10 cellular contexts compared by ENCODE assay signal in the genomic region with DNA sequence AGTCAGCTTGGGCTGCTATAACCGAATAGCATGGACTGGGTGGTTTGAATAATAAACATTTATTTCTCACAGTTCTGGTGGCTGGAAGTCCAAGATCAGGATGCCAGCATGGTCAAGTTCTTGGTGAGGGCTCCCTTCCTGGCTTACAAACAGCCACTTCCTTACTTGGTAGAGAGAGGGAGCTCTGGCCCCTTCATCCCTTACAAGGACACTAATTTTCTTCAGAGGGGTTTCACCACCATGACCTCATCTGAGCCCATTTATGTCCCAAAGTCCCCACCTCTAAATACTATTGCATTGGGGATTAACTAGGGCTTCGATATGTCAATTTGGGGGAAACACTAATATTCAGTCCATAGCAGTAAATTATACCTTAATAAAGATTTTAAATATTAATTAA.
DNase-seq lines count a peak whose midpoint lies in the region; ATAC-seq and TF ChIP-seq lines count a peak whose summit lies in the region.
"Had no signal": no experiment of that assay in that cellular context is flagged by ENCODE, and none has a peak within 500 bp of the region (broad histone marks: within the 10 kb centered on the region; RNA-seq: fewer than 3 reads in every experiment).

No MANE protein-coding gene starts in this region.

- TF ChIP-seq CTCF in GM12865 (IDR thresholded peaks at IDR 0.05; ENCODE audit: insufficient read depth, low read depth, low read length, missing control alignments) (peak; percentile 48), LNCAP (IDR thresholded peaks at IDR 0.05) (peak; percentile 38; the same call in 1 of the 2 replicates), fibroblast of pulmonary artery (IDR thresholded peaks at IDR 0.05; ENCODE audit: low read length, missing control alignments) (peak; percentile 54)

- DNase-seq in GM12865 (ENCODE audit: low read depth) (peak; percentile 60), fibroblast of pulmonary artery (ENCODE audit: low read depth) (peak; percentile 39), cerebellar cortex (ENCODE audit: low spot score) (no peak), T-cell (no peak), mucosa of gallbladder (ENCODE audit: low spot score) (no peak)
- no peak for DNase-seq in activated naive CD4-positive, alpha-beta T cell treated with anti-CD3 and anti-CD28 coated beads for 36 hours

- H3K27me3 Mint-ChIP-seq in activated naive CD4-positive, alpha-beta T cell treated with anti-CD3 and anti-CD28 coated beads for 36 hours (ENCODE audit: low read depth): peaks cover 2% of the 10 kb centered on the region
- no peaks in the 10 kb centered on the region for H3K27me3 Mint-ChIP-seq in T-cell
- H3K27me3 Mint-ChIP-seq: brain had no signal

- H3K4me1 Mint-ChIP-seq in activated naive CD4-positive, alpha-beta T cell treated with anti-CD3 and anti-CD28 coated beads for 36 hours (ENCODE audit: low read depth): no peaks in the 10 kb centered on the region
- H3K4me1 Mint-ChIP-seq in T-cell: peaks cover 0 to 7% (median 3%) of the 10 kb centered on the region in 3 donors

- H3K9me3 Mint-ChIP-seq in activated naive CD4-positive, alpha-beta T cell treated with anti-CD3 and anti-CD28 coated beads for 36 hours: no peaks in the 10 kb centered on the region
- no peaks in the 10 kb centered on the region for H3K9me3 Mint-ChIP-seq in T-cell

- no peaks in the 10 kb centered on the region for H3K36me3 Mint-ChIP-seq in activated naive CD4-positive, alpha-beta T cell treated with anti-CD3 and anti-CD28 coated beads for 36 hours (ENCODE audit: low read depth)
- no peaks in the 10 kb centered on the region for H3K36me3 Mint-ChIP-seq in T-cell
- H3K36me3 Mint-ChIP-seq: brain had no signal

- H3K4me3 Mint-ChIP-seq in activated naive CD4-positive, alpha-beta T cell treated with anti-CD3 and anti-CD28 coated beads for 36 hours: no peak overlapping the region
- no peak overlapping the region for H3K4me3 Mint-ChIP-seq in T-cell
- H3K4me3 Mint-ChIP-seq: brain had no signal

- CTCF ChIA-PET in activated naive CD4-positive, alpha-beta T cell treated with anti-CD3 and anti-CD28 coated beads for 36 hours (lab: Charles Lee): interaction anchor here (0.7 kb wide), 2 partner anchors 14 to 316 kb away, joined by 3 read pairs; no protein-coding TSS in a partner anchor
- CTCF ChIA-PET in T-cell (lab: Charles Lee): no interaction called here

- H3K4me3 ChIP-seq in GM12865 (ENCODE audit: low read depth, low read length) (no peak overlapping the region), fibroblast of pulmonary artery (replicated peaks; ENCODE audit: low read depth, low read length) (no peak overlapping the region)
- H3K4me3 ChIP-seq: lung had no signal

- intact Hi-C loops in activated naive CD4-positive, alpha-beta T cell treated with anti-CD3 and anti-CD28 coated beads for 36 hours (cut with micrococcal nuclease): loop anchor here (5.0 to 10.0 kb wide), 2 partner anchors 272 to 800 kb away; no protein-coding TSS in a partner anchor

- peak; percentile 85 for ATAC-seq in GM19463 (IDR thresholded peaks at IDR 0.05; ENCODE audit: unreplicated experiment)
- ATAC-seq in T-cell (replicated peaks in 1 of 4): no peak

- POLR2A ChIA-PET in T-cell (lab: Charles Lee): no interaction called here

- H3K27ac Mint-ChIP-seq in activated naive CD4-positive, alpha-beta T cell treated with anti-CD3 and anti-CD28 coated beads for 36 hours: no peak overlapping the region
- H3K27ac Mint-ChIP-seq in T-cell: no peak overlapping the region
- H3K27ac Mint-ChIP-seq: brain had no signal

Comparison
In these comparisons a context has a peak if more than half of its experiments do, and no peak if none do; other contexts are left out.
1. DNase-seq: peak in GM12865 (single experiment) and fibroblast of pulmonary artery (single experiment); none in activated naive CD4-positive, alpha-beta T cell treated with anti-CD3 and anti-CD28 coated beads for 36 hours (single experiment), cerebellar cortex (single experiment), T-cell (0 of 34) and mucosa of gallbladder (single experiment).
2. Peak in every context shown above with its lines, with median percentiles within 50 percentile points of each other: CTCF ChIP-seq.